27 cellular contexts compared by ENCODE assay signal in the genomic region with DNA sequence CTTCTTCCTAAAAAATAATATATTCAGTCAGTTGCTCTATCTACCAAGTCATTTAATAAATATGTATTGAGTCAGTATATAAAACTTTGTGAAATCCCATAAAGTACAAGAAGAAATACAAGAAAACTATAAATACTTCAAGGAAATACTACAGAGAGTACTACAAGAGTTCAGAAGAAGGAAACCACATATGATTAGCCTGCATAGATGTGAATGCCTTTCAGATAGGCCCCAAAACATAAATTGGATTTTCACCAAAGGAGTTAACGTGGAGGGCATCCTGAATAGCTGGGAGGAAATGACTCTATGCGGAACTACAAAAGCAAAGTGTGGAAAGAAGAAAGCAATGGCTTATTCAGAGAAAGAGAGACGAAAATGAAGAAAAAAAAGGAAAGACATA.
DNase-seq lines count a peak whose midpoint lies in the region; ATAC-seq and TF ChIP-seq lines count a peak whose summit lies in the region.
"Had no signal": no experiment of that assay in that cellular context is flagged by ENCODE, and none has a peak within 500 bp of the region (broad histone marks: within the 10 kb centered on the region; RNA-seq: fewer than 3 reads in every experiment).

No MANE protein-coding gene starts in this region.

- no peak overlapping the region for H3K27ac ChIP-seq in upper lobe of left lung
- H3K27ac ChIP-seq: esophagus squamous epithelium, heart left ventricle had no signal

- H3K4me1 Mint-ChIP-seq in HFFc6 (ENCODE audit: low read depth), result peaks cover 26% of the 10 kb centered on the region
- H3K4me1 Mint-ChIP-seq in natural killer cell treated with Interleukin-12 subunit alpha and Interleukin-12 subunit beta and Interleukin-15 and Interleukin-18, amount 100 ng/mL, for 72 hours (ENCODE audit: low read depth in 2 of 2), result no peaks in the 10 kb centered on the region
- H3K4me1 Mint-ChIP-seq: activated naive CD8-positive, alpha-beta T cell treated with anti-CD3 and anti-CD28 coated beads, Interleukin-2, amount 10 ng/mL, durations not matched to agents 7 days and 5 days had no signal

- 83 to 91% methylated on average over 3 of the region's 3 CpGs for WGBS in upper lobe of left lung, 2 donors

- no peaks in the 10 kb centered on the region for H3K9me3 ChIP-seq in upper lobe of left lung
- H3K9me3 ChIP-seq: BE2C, esophagus squamous epithelium, heart left ventricle, MG63 had no signal

- H3K4me3 Mint-ChIP-seq in HFFc6, result peak overlapping the region; percentile 9
- no peak overlapping the region for H3K4me3 Mint-ChIP-seq in natural killer cell treated with Interleukin-12 subunit alpha and Interleukin-12 subunit beta and Interleukin-15 and Interleukin-18, amount 100 ng/mL, for 72 hours
- H3K4me3 Mint-ChIP-seq: activated CD4-positive, alpha-beta memory T cell treated with anti-CD3 and anti-CD28 coated beads, Interleukin-2, amount 10 ng/mL, durations not matched to agents 7 days and 5 days; activated naive CD8-positive, alpha-beta T cell treated with anti-CD3 and anti-CD28 coated beads, Interleukin-2, amount 10 ng/mL, durations not matched to agents 7 days and 5 days; brain; stimulated activated naive B cell treated with anti-CD40 and anti-IgM and Interleukin-4, amounts not matched to agents 10 μg/mL and 1 μg/mL and 100 μg/mL, for 72 hours had no signal

- H3K36me3 Mint-ChIP-seq in HFFc6 (ENCODE audit: low read depth), result peaks cover 6% of the 10 kb centered on the region
- H3K36me3 Mint-ChIP-seq in natural killer cell treated with Interleukin-12 subunit alpha and Interleukin-12 subunit beta and Interleukin-15 and Interleukin-18, amount 100 ng/mL, for 72 hours, result peaks cover 6% of the 10 kb centered on the region

- no peaks in the 10 kb centered on the region for H3K27me3 ChIP-seq in upper lobe of left lung
- H3K27me3 ChIP-seq: BE2C, esophagus squamous epithelium, heart left ventricle, MG63 had no signal

- no peak for TF ChIP-seq EP300 in upper lobe of left lung (IDR thresholded peaks at IDR 0.05)

- H3K27ac Mint-ChIP-seq in HFFc6, result peak overlapping the region; percentile 48
- no peak overlapping the region for H3K27ac Mint-ChIP-seq in natural killer cell treated with Interleukin-12 subunit alpha and Interleukin-12 subunit beta and Interleukin-15 and Interleukin-18, amount 100 ng/mL, for 72 hours
- H3K27ac Mint-ChIP-seq: activated CD4-positive, alpha-beta memory T cell treated with anti-CD3 and anti-CD28 coated beads, Interleukin-2, amount 10 ng/mL, durations not matched to agents 7 days and 5 days; activated naive CD8-positive, alpha-beta T cell treated with anti-CD3 and anti-CD28 coated beads, Interleukin-2, amount 10 ng/mL, durations not matched to agents 7 days and 5 days; brain; stimulated activated naive B cell treated with anti-CD40 and anti-IgM and Interleukin-4, amounts not matched to agents 10 μg/mL and 1 μg/mL and 100 μg/mL, for 72 hours had no signal

- H3K4me1 ChIP-seq in upper lobe of left lung, result no peaks in the 10 kb centered on the region
- H3K4me1 ChIP-seq: BE2C, esophagus squamous epithelium had no signal

- no peak for ATAC-seq in upper lobe of left lung (ENCODE audit: low FRiP score in 2 of 2)
- no peak for ATAC-seq in natural killer cell treated with Interleukin-12 subunit alpha and Interleukin-12 subunit beta and Interleukin-15 and Interleukin-18, amount 100 ng/mL, for 72 hours
- ATAC-seq: heart left ventricle; left colon; stimulated activated naive B cell treated with anti-CD40 and anti-IgM and Interleukin-4, amounts not matched to agents 10 μg/mL and 1 μg/mL and 100 μg/mL, for 72 hours had no signal

- no peak for TF ChIP-seq POLR2A in upper lobe of left lung (IDR thresholded peaks at IDR 0.05)

- no peak overlapping the region for H3K4me3 ChIP-seq in astrocyte of the spinal cord (ENCODE audit: low read depth, low read length)
- H3K4me3 ChIP-seq in fibroblast of villous mesenchyme (ENCODE audit: low read depth, low read length), result no peak overlapping the region
- H3K4me3 ChIP-seq in upper lobe of left lung, result no peak overlapping the region
- H3K4me3 ChIP-seq: esophagus squamous epithelium, heart left ventricle, MG63 had no signal

- DNase-seq in AG08395 (ENCODE audit: low spot score), result peak; percentile 7
- peak; percentile 42 for DNase-seq in HFFc6
- peak; percentile 58 for DNase-seq in astrocyte of the spinal cord (ENCODE audit: low read depth, low spot score)
- DNase-seq in fibroblast of villous mesenchyme (ENCODE audit: low read depth), result peak; percentile 4
- DNase-seq in GM10266 (ENCODE audit: extremely low spot score), result no peak
- no peak for DNase-seq in NCI-H187 treated with DMSO at 0.1 percent for 48 hours (lab: John Stamatoyannopoulos, UW)
- DNase-seq in upper lobe of left lung, result no peak
- DNase-seq in natural killer cell treated with Interleukin-12 subunit alpha and Interleukin-12 subunit beta and Interleukin-15 and Interleukin-18, amount 100 ng/mL, for 72 hours (ENCODE audit: low spot score), result no peak
- DNase-seq: activated CD4-positive, alpha-beta memory T cell treated with anti-CD3 and anti-CD28 coated beads, Interleukin-2, amount 10 ng/mL, durations not matched to agents 7 days and 5 days; activated effector memory CD4-positive, alpha-beta T cell treated with Interleukin-2 at 50 U/mL for 16 hours; activated naive CD8-positive, alpha-beta T cell treated with anti-CD3 and anti-CD28 coated beads, Interleukin-2, amount 10 ng/mL, durations not matched to agents 7 days and 5 days; activated T-cell treated with anti-CD3 and anti-CD28 coated beads for 4 hours; BE2C; DMS79; esophagus squamous epithelium; heart left ventricle; left colon; mesenchymal stem cell; MG63; NCI-H2081 treated with DMSO at 0.1 percent for 48 hours; NCI-H446 treated with DMSO at 0.1 percent for 48 hours; Right ventricle myocardium superior; stimulated activated CD4-positive, alpha-beta T cell treated with anti-CD3 and anti-CD28 coated beads, Interleukin-12 subunit alpha, Interleukin-12 subunit beta, amount 100 ng/mL, for 4 hours; stimulated activated CD4-positive, alpha-beta T cell treated with anti-CD3 and anti-CD28 coated beads, Interleukin-4, amount 100 ng/mL, for 24 hours; stimulated activated naive B cell treated with anti-CD40 and anti-IgM and Interleukin-4, amounts not matched to agents 10 μg/mL and 1 μg/mL and 100 μg/mL, for 72 hours; T-helper 9 cell had no signal

- no peaks in the 10 kb centered on the region for H3K27me3 Mint-ChIP-seq in HFFc6 (ENCODE audit: insufficient read depth)
- H3K27me3 Mint-ChIP-seq in natural killer cell treated with Interleukin-12 subunit alpha and Interleukin-12 subunit beta and Interleukin-15 and Interleukin-18, amount 100 ng/mL, for 72 hours, result no peaks in the 10 kb centered on the region
- H3K27me3 Mint-ChIP-seq: activated CD4-positive, alpha-beta memory T cell treated with anti-CD3 and anti-CD28 coated beads, Interleukin-2, amount 10 ng/mL, durations not matched to agents 7 days and 5 days; activated naive CD8-positive, alpha-beta T cell treated with anti-CD3 and anti-CD28 coated beads, Interleukin-2, amount 10 ng/mL, durations not matched to agents 7 days and 5 days; brain; stimulated activated naive B cell treated with anti-CD40 and anti-IgM and Interleukin-4, amounts not matched to agents 10 μg/mL and 1 μg/mL and 100 μg/mL, for 72 hours had no signal

- TF ChIP-seq CTCF in HFFc6 (IDR thresholded peaks at IDR 0.05), result no peak
- TF ChIP-seq CTCF in astrocyte of the spinal cord (IDR thresholded peaks at IDR 0.05; ENCODE audit: low read depth, low read length), result no peak
- TF ChIP-seq CTCF in fibroblast of villous mesenchyme (IDR thresholded peaks at IDR 0.05; ENCODE audit: insufficient read depth, low read depth, low read length), result no peak
- no peak for TF ChIP-seq CTCF in GM10266 (IDR thresholded peaks at IDR 0.05; ENCODE audit: control insufficient read depth, insufficient read depth, low read depth, missing control alignments)
- no peak for TF ChIP-seq CTCF in upper lobe of left lung (IDR thresholded peaks at IDR 0.05)

- H3K9me3 Mint-ChIP-seq in HFFc6, result no peaks in the 10 kb centered on the region
- H3K9me3 Mint-ChIP-seq in natural killer cell treated with Interleukin-12 subunit alpha and Interleukin-12 subunit beta and Interleukin-15 and Interleukin-18, amount 100 ng/mL, for 72 hours, result peaks cover 9% of the 10 kb centered on the region
- H3K9me3 Mint-ChIP-seq: activated CD4-positive, alpha-beta memory T cell treated with anti-CD3 and anti-CD28 coated beads, Interleukin-2, amount 10 ng/mL, durations not matched to agents 7 days and 5 days; activated naive CD8-positive, alpha-beta T cell treated with anti-CD3 and anti-CD28 coated beads, Interleukin-2, amount 10 ng/mL, durations not matched to agents 7 days and 5 days; stimulated activated naive B cell treated with anti-CD40 and anti-IgM and Interleukin-4, amounts not matched to agents 10 μg/mL and 1 μg/mL and 100 μg/mL, for 72 hours had no signal

- H3K36me3 ChIP-seq in upper lobe of left lung, result no peaks in the 10 kb centered on the region
- H3K36me3 ChIP-seq: BE2C, esophagus squamous epithelium, heart left ventricle, MG63 had no signal

- in situ Hi-C loops in astrocyte of the spinal cord (cut with HindIII; ENCODE audit: low sequenced_read_pairs), result no loop called here

Comparison
In these comparisons a context has a peak if more than half of its experiments do, and no peak if none do; other contexts are left out.
1. DNase-seq: peak in AG08395 (single experiment), HFFc6 (single experiment), astrocyte of the spinal cord (single experiment) and fibroblast of villous mesenchyme (single experiment); none in GM10266 (single experiment), NCI-H187 treated with DMSO at 0.1 percent for 48 hours (single experiment), upper lobe of left lung (0 of 2) and natural killer cell treated with Interleukin-12 subunit alpha and Interleukin-12 subunit beta and Interleukin-15 and Interleukin-18, amount 100 ng/mL, for 72 hours (single experiment).